In the genomic region with DNA sequence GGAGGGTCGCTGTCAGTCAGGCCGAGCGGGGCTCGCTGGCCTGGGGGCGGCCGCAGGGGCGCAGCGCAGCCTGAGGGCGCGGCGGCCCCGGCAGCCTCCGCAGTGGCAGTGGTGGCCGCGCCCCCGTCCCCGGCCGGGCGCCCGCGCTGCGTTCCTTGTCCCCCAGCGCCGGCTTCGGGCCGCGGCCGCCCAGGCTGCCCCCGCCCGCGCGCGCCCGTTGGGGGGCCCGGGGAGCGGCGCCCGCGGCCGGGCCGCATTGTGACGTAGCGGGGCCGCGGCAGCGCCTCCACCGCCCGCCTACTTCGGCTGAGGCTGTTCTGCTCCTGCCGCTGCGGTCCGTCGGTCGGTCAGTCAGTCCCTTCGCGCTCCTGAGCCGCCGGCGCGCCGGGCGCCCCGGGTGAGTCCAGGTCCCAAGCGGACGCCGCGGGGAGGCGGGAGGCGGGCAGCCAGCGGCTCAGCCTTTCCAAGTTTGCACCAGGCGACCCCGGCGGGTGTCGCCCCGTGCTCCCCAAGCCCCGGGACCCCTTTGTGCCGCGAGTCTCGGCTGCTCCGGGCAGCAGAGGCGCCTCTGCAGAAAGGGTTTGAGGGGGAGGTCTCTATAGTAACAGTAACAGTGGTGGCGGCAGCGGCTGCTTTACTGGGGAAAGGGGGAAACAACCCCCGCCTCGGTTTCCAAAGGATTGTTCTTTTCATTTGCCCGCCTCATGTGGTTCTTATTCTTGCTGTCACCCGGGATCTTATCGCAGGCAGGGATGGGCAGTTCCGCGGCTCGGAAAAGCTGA, we compare ENCODE assay signal across 8 cellular contexts. TPM values are rescaled to one million over a fixed set of nuclear protein-coding genes. Genes with fewer than 3 reads are reported as not detected.
A peak's percentile ranks its signal among the peaks of the same experiment; 100 is the strongest.
DNase-seq lines count a peak whose midpoint lies in the region; ATAC-seq, FAIRE-seq and TF ChIP-seq lines count a peak whose summit lies in the region.

SNCAIP (plus strand) TSS at position 350 of the 782 bp plus-strand sequence. CDS start 78,898 bp downstream, outside the sequence.

- ATAC-seq in GM21619 (IDR thresholded peaks at IDR 0.05; ENCODE audit: unreplicated experiment) = peak; percentile 63
- ATAC-seq in HepG2 = peak; percentile 96
- ATAC-seq in HG03159 (IDR thresholded peaks at IDR 0.05; ENCODE audit: unreplicated experiment) = no peak

- intact Hi-C loops in HepG2 (cut with micrococcal nuclease; ENCODE audit: unreplicated experiment) = no loop called here

- no peak for TF ChIP-seq RAD21 in HepG2 (CRISPR knock-in tag; IDR thresholded peaks at IDR 0.05)

- H3K36me3 ChIP-seq in HepG2 (replicated peaks in 1 of 2; ENCODE audit: control insufficient read depth in 1 of 2, insufficient read depth in 2 of 2, low read length in 2 of 2) = no peaks in the 10 kb centered on the region

- TF ChIP-seq EP300 in HepG2 (IDR thresholded peaks at IDR 0.05; ENCODE audit: low read depth in 2 of 2, low read length in 2 of 2) (no peak), HepG2 (CRISPR knock-in tag; IDR thresholded peaks at IDR 0.05; ENCODE audit: borderline replicate concordance) (no peak)

- no peak for TF ChIP-seq CTCF in HepG2 (CRISPR knock-in tag; IDR thresholded peaks at IDR 0.05)

- FAIRE-seq in HepG2 (lab: Jason Lieb, UNC) = no peak

- TF ChIP-seq POLR2A in HepG2 (IDR thresholded peaks at IDR 0.05; ENCODE audit: insufficient read depth in 1 of 2, low read depth in 2 of 2, low read length in 2 of 2) = no peak

- POLR2A ChIA-PET in HepG2 (lab: Yijun Ruan, JAX) = no interaction called here

- peak within 1 kb of the TSS; percentile 60 for H3K4me2 ChIP-seq in HepG2 (ENCODE audit: low read depth, low read length)

- CTCF ChIA-PET in HepG2 (lab: Yijun Ruan, JAX; ENCODE audit: low intra/inter-chr PET ratio, low total read pairs) = no interaction called here

- H3K27me3 ChIP-seq in HepG2 (ENCODE audit: control insufficient read depth in 1 of 2, insufficient read depth in 2 of 2, low read length in 2 of 2) = peaks cover 5 to 26% of the 10 kb centered on the region in 2 experiments; a peak in 4 of 5 replicates

- H3K27ac ChIP-seq in HepG2 (ENCODE audit: extremely low read length, insufficient read depth, low read length) (no peak within 1 kb of the TSS), substantia nigra (ENCODE audit: low read depth, low read length, poor library complexity, severe bottlenecking) (no peak within 1 kb of the TSS)

- no TSS peak for BruUV-seq in HepG2 (replicated peaks; lab: Mats Ljungman, UMichigan)

- in situ Hi-C loops in HepG2 (cut with HindIII; ENCODE audit: extremely low pct_ligation_motif_present, low pct_unique_long_range_greater_than_20kb) = no loop called here

- DNase-seq in Daoy (ENCODE audit: low read depth) (peak; percentile 77), NCI-H774 (lab: John Stamatoyannopoulos, UW) (peak; percentile 52), dermis blood vessel endothelial cell (peak; percentile 64), HepG2 (ENCODE audit: low spot score) (no peak), substantia nigra (lab: John Stamatoyannopoulos, UW) (peak in 27 of 49 donors; percentile 9 to 74 (median 32)), SHP77 (lab: John Stamatoyannopoulos, UW) (no peak)

- peaks cover 8% of the 10 kb centered on the region; the same call in 1 of the 2 replicates for H3K4me1 ChIP-seq in HepG2 (ENCODE audit: insufficient read depth, low read length)

- no peaks in the 10 kb centered on the region for H4K20me1 ChIP-seq in HepG2 (ENCODE audit: insufficient read depth, low read length)

- no peak within 1 kb of the TSS for H3K9ac ChIP-seq in HepG2 (ENCODE audit: insufficient read depth, low read depth, low read length)

- no peaks in the 10 kb centered on the region for H3K79me2 ChIP-seq in HepG2 (ENCODE audit: insufficient read depth, low read length)

- no peaks in the 10 kb centered on the region for H3K9me3 ChIP-seq in HepG2 (ENCODE audit: low read length)

- H3K4me3 ChIP-seq in HepG2 (replicated peaks in 1 of 3; ENCODE audit: insufficient read depth in 1 of 3, low read depth in 2 of 3, low read length in 3 of 3) = peak within 1 kb of the TSS; percentile 23 to 62 (median 30); a peak in 5 of 6 replicates

- H2AFZ ChIP-seq in HepG2 (ENCODE audit: low read length) = no peak within 1 kb of the TSS

- WGBS in HepG2 (ENCODE audit: low lambda C conversion rate) = 6% methylated on average over 8 of the region's 91 CpGs

TF ChIP-seq in HepG2, 621 proteins besides CTCF, POLR2A, EP300 and RAD21 (continues in another document):
- TF ChIP-seq IKZF5 (CRISPR knock-in tag; IDR thresholded peaks at IDR 0.05) = no peak
- TF ChIP-seq SCMH1 (CRISPR knock-in tag; IDR thresholded peaks at IDR 0.05; ENCODE audit: borderline replicate concordance) = no peak
- no peak for TF ChIP-seq SALL1 (CRISPR knock-in tag; IDR thresholded peaks at IDR 0.05)
- TF ChIP-seq DMAP1 (CRISPR knock-in tag; IDR thresholded peaks at IDR 0.05) = no peak
- TF ChIP-seq KLF11 (CRISPR knock-in tag; IDR thresholded peaks at IDR 0.05) = no peak
- TF ChIP-seq POLR2G (IDR thresholded peaks at IDR 0.05; ENCODE audit: low read depth, low read length) = no peak
- TF ChIP-seq, protein P1, sequence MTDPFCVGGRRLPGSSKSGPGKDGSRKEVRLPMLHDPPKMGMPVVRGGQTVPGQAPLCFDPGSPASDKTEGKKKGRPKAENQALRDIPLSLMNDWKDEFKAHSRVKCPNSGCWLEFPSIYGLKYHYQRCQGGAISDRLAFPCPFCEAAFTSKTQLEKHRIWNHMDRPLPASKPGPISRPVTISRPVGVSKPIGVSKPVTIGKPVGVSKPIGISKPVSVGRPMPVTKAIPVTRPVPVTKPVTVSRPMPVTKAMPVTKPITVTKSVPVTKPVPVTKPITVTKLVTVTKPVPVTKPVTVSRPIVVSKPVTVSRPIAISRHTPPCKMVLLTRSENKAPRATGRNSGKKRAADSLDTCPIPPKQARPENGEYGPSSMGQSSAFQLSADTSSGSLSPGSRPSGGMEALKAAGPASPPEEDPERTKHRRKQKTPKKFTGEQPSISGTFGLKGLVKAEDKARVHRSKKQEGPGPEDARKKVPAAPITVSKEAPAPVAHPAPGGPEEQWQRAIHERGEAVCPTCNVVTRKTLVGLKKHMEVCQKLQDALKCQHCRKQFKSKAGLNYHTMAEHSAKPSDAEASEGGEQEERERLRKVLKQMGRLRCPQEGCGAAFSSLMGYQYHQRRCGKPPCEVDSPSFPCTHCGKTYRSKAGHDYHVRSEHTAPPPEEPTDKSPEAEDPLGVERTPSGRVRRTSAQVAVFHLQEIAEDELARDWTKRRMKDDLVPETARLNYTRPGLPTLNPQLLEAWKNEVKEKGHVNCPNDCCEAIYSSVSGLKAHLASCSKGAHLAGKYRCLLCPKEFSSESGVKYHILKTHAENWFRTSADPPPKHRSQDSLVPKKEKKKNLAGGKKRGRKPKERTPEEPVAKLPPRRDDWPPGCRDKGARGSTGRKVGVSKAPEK (CRISPR knock-in tag; IDR thresholded peaks at IDR 0.05; ENCODE audit: borderline replicate concordance) = no peak
- no peak for TF ChIP-seq ZNF790 (CRISPR knock-in tag; IDR thresholded peaks at IDR 0.05; ENCODE audit: borderline replicate concordance)
- no peak for TF ChIP-seq GTF3A (CRISPR knock-in tag; conservative IDR thresholded peaks at IDR 0.05)

RNA-seq across cellular contexts. Expression of gene SNCAIP, which starts in this region (rescaled TPM):
- total RNA-seq in Daoy (2014; rRNA removed; shearing (Covaris generic)) = 7.4 and 8.2 TPM in 2 replicates
- total RNA-seq in dermis blood vessel endothelial cell (35.9 and 93.1 TPM in 2 replicates), HepG2 (2016; rRNA removed; fragmentation: Illumina TruSeq; extraction: Trizol) (not detected in 2 replicates)
- total RNA-seq in HepG2 (2016; cell fraction: cytosol; rRNA removed; fragmentation: Illumina TruSeq; extraction: Trizol; ENCODE audit: low read depth) = not detected in 2 replicates
- not detected in 2 replicates for total RNA-seq in HepG2 (2016; cell fraction: insoluble cytoplasmic fraction; rRNA removed; fragmentation: Illumina TruSeq; extraction: Trizol)
- total RNA-seq in HepG2 (2016; cell fraction: membrane; rRNA removed; fragmentation: Illumina TruSeq; extraction: Trizol) = not detected in 2 replicates
- total RNA-seq in HepG2 (2016; cell fraction: nucleus; rRNA removed; fragmentation: Illumina TruSeq; extraction: Trizol) = not detected in 2 replicates
- not detected in 2 replicates for polyA plus RNA-seq in HepG2 (2011; rRNA removed)
- not detected in 2 replicates for polyA plus RNA-seq in HepG2 (2011; cell fraction: cytosol; rRNA removed)
- not detected in 2 replicates for polyA plus RNA-seq in HepG2 (2011; cell fraction: nucleus; rRNA removed)
- polyA plus RNA-seq in HepG2 (2012) = not detected in 2 replicates
- not detected in 2 replicates for polyA plus RNA-seq in HepG2 (2016; cell fraction: cytosol; fragmentation: Illumina TruSeq; extraction: Trizol; ENCODE audit: low read depth)
- polyA plus RNA-seq in HepG2 (2016; cell fraction: insoluble cytoplasmic fraction; fragmentation: Illumina TruSeq; extraction: Trizol; ENCODE audit: low read depth) = not detected in 2 replicates
- not detected in 2 replicates for polyA plus RNA-seq in HepG2 (2016; cell fraction: membrane; fragmentation: Illumina TruSeq; extraction: Trizol; ENCODE audit: low read depth)
- polyA plus RNA-seq in HepG2 (2016; cell fraction: nucleus; fragmentation: Illumina TruSeq; extraction: Trizol; ENCODE audit: insufficient read depth, low read depth) = not detected in 2 replicates
- not detected in 2 replicates for polyA minus RNA-seq in HepG2 (2011; rRNA and poly(A)+ RNA removed; ENCODE audit: low replicate concordance)
- polyA minus RNA-seq in HepG2 (2011; cell fraction: cytosol; rRNA and poly(A)+ RNA removed) = not detected in 2 replicates
- not detected in 2 replicates for polyA minus RNA-seq in HepG2 (2011; cell fraction: nucleus; rRNA and poly(A)+ RNA removed)

Comparison
In these comparisons a context has a peak if more than half of its experiments do, and no peak if none do; other contexts are left out.
1. Peak in ATAC-seq, H3K4me3 ChIP-seq and H3K4me2 ChIP-seq in HepG2; RNA of the gene not detected or under 1 TPM.
2. DNase-seq: peak in Daoy (single experiment), NCI-H774 (single experiment), dermis blood vessel endothelial cell (single experiment) and substantia nigra (27 of 49); none in HepG2 (single experiment) and SHP77 (0 of 2).